In genomic region chr9:83707518-83707767, GRCh38 we compare ENCODE assay signal across 8 cellular contexts. TPM values are rescaled to one million over a fixed set of nuclear protein-coding genes. Genes with fewer than 3 reads are reported as not detected.
DNase-seq lines count a peak whose midpoint lies in the region; ATAC-seq, FAIRE-seq and TF ChIP-seq lines count a peak whose summit lies in the region.

No MANE protein-coding gene starts in this region.

- no peak for DNase-seq in AG04450 (ENCODE audit: low read depth, low spot score)
- DNase-seq in RWPE2 (ENCODE audit: low spot score): peak; percentile 82
- peak in 7 of 61 donors; percentile 51 to 86 (median 71) for DNase-seq in caudate nucleus (lab: John Stamatoyannopoulos, UW)
- DNase-seq in lung (ENCODE audit: low spot score): no peak
- peak; percentile 75 for DNase-seq in stomach
- no peak for DNase-seq in D721Med (ENCODE audit: insufficient read length, low spot score)

- no peaks in the 10 kb centered on the region for H3K27me3 ChIP-seq in AG04450 (ENCODE audit: control insufficient read depth, insufficient read depth, low read length)
- no peaks in the 10 kb centered on the region for H3K27me3 ChIP-seq in RWPE2 (ENCODE audit: insufficient read depth, poor library complexity, severe bottlenecking)
- no peaks in the 10 kb centered on the region for H3K27me3 ChIP-seq in lung (ENCODE audit: control insufficient read depth, insufficient read depth)
- H3K27me3 ChIP-seq in stomach: no peaks in the 10 kb centered on the region

- TF ChIP-seq POLR2A in stomach (IDR thresholded peaks at IDR 0.05): no peak

- WGBS in lung, 2 donors: 0% methylated on average over 15 to 26 of the region's 26 CpGs
- WGBS in stomach, 5 donors: 0 to 1% (median 0%) methylated on average over 15 to 26 of the region's 26 CpGs

- FAIRE-seq in D721Med (lab: Jason Lieb, UNC): no peak

- ATAC-seq in GM18868 (IDR thresholded peaks at IDR 0.05; ENCODE audit: unreplicated experiment) (peak; percentile 49), HG03095 (IDR thresholded peaks at IDR 0.05; ENCODE audit: unreplicated experiment) (peak; percentile 41), RWPE2 (ENCODE audit: low read depth) (peak; percentile 89), lung (ENCODE audit: insufficient read depth, low FRiP score) (peak; percentile 77)

- H3K4me1 ChIP-seq in RWPE2 (ENCODE audit: insufficient read depth, poor library complexity, severe bottlenecking): peaks cover 16% of the 10 kb centered on the region
- peaks cover 0 to 8% of the 10 kb centered on the region in 2 donors for H3K4me1 ChIP-seq in lung (ENCODE audit: control insufficient read depth in 2 of 2, insufficient read depth in 2 of 2, low read length in 2 of 2)
- peaks cover 15 to 50% (median 37%) of the 10 kb centered on the region in 4 donors for H3K4me1 ChIP-seq in stomach

- TF ChIP-seq EP300 in stomach (IDR thresholded peaks at IDR 0.05): no peak

- CTCF ChIA-PET in AG04450 (lab: Charles Lee): interaction anchor here (0.8 to 1.3 kb wide), 2 partner anchors 87 to 373 kb away, joined by 3 read pairs; no protein-coding TSS in a partner anchor

- no peak for TF ChIP-seq CTCF in AG04450 (IDR thresholded peaks at IDR 0.05; ENCODE audit: low read depth, low read length)
- TF ChIP-seq CTCF in RWPE2 (IDR thresholded peaks at IDR 0.05; ENCODE audit: poor library complexity, severe bottlenecking): no peak
- TF ChIP-seq CTCF in lung (IDR thresholded peaks at IDR 0.05; ENCODE audit: control extremely low read depth, extremely low read depth): no peak
- TF ChIP-seq CTCF in stomach (IDR thresholded peaks at IDR 0.05): no peak
- no peak for TF ChIP-seq CTCF in D721Med (IDR thresholded peaks at IDR 0.05; ENCODE audit: insufficient read depth, missing control alignments)

- H3K4me3 ChIP-seq in AG04450 (ENCODE audit: low read depth, low read length) (peak overlapping the region; percentile 91), RWPE2 (ENCODE audit: severe bottlenecking) (peak overlapping the region; percentile 77), lung (peak overlapping the region; percentile 56), stomach (peak overlapping the region; percentile 74 to 92 (median 80))

- H3K36me3 ChIP-seq in RWPE2 (ENCODE audit: low read depth): 0 out of 2 replicates have a peak, but pooled peaks cover 8% of the 10 kb centered on the region
- no peaks in the 10 kb centered on the region for H3K36me3 ChIP-seq in lung (ENCODE audit: control insufficient read depth in 2 of 2, insufficient read depth in 2 of 2, low read length in 2 of 2)
- H3K36me3 ChIP-seq in stomach: no peaks in the 10 kb centered on the region

- H3K9me3 ChIP-seq in AG04450 (ENCODE audit: control insufficient read depth, insufficient read depth, low read length) (peaks cover 7% of the 10 kb centered on the region; the same call in 1 of the 2 replicates), RWPE2 (ENCODE audit: severe bottlenecking) (no peaks in the 10 kb centered on the region), lung (ENCODE audit: control insufficient read depth in 2 of 2, insufficient read depth in 1 of 2, low read length in 1 of 2) (no peaks in the 10 kb centered on the region), stomach (no peaks in the 10 kb centered on the region)

- POLR2A ChIA-PET in AG04450 (lab: Yijun Ruan, JAX): interaction anchor here (0.6 to 0.8 kb wide), 2 partner anchors 11 to 45 kb away, joined by 4 to 9 read pairs; no protein-coding TSS in a partner anchor

- H3K27ac ChIP-seq in AG04450 (ENCODE audit: low read depth, low read length) (peak overlapping the region; percentile 93), RWPE2 (ENCODE audit: poor library complexity, severe bottlenecking) (peak overlapping the region; percentile 75), caudate nucleus (ENCODE audit: low read depth, low read length) (peak overlapping the region; percentile 99), lung (ENCODE audit: low read depth in 1 of 2, low read length in 1 of 2) (peak overlapping the region; percentile 96 to 99), stomach (peak overlapping the region; percentile 93 to 100 (median 99))

- intact Hi-C loops in stomach (cut with DNase I; ENCODE audit: low total_unique reads): no loop called here

RNA-seq across cellular contexts. Expression of gene UBQLN1, which starts 0.3 kb away (rescaled TPM):
- polyA plus RNA-seq in AG04450 (2011; rRNA removed) (124 and 127 TPM in 2 replicates), lung (10 to 100 TPM; 26.3 to 63.7 TPM), stomach (10 to 100 TPM; 24.5 to 34.5 (median 27.1) TPM)
- 177 and 191 TPM in 2 replicates for polyA minus RNA-seq in AG04450 (2011; rRNA and poly(A)+ RNA removed)
- total RNA-seq in lung (100 to 1,000 TPM in 1 of 2 donors, 10 to 100 TPM in 1; 96.6 to 140 TPM), stomach (100 to 1,000 TPM in 2 of 5 donors, 10 to 100 TPM in 3; 68.3 to 124 (median 91.6) TPM)

Comparison
In these comparisons a context has a peak if more than half of its experiments do, and no peak if none do; other contexts are left out.
1. DNase-seq: peak in RWPE2 (single experiment) and stomach (single experiment); none in AG04450 (single experiment), lung (single experiment) and D721Med (single experiment).
2. Peak in every context shown above with its lines, with median percentiles within 50 percentile points of each other: H3K27ac ChIP-seq, H3K4me3 ChIP-seq and ATAC-seq.